1 cellular context compared by ENCODE assay signal in genomic region chr16:66199189-66199588, GRCh38.
A peak's percentile ranks its signal among the peaks of the same experiment; 100 is the strongest.
TF ChIP-seq lines count a peak whose summit lies in the region.

No MANE protein-coding gene starts in this region.

TF ChIP-seq in liver, 16 proteins besides CTCF, POLR2A, EP300 and RAD21 (continued from another document):
- TF ChIP-seq ATF3 (IDR thresholded peaks at IDR 0.05) (no peak), YY1 (IDR thresholded peaks at IDR 0.05) (peak; percentile 46), JUND (IDR thresholded peaks at IDR 0.05) (peak in 1 of 2 donors; percentile 30), HNF4A (conservative IDR thresholded peaks at IDR 0.05) (peak in 1 of 2 donors; percentile 58)
